8 cellular contexts compared by ENCODE assay signal in genomic region chr9:97853056-97853843, GRCh38. TPM values are rescaled to one million over a fixed set of nuclear protein-coding genes. Genes with fewer than 3 reads are reported as not detected.
DNase-seq lines count a peak whose midpoint lies in the region; ATAC-seq and TF ChIP-seq lines count a peak whose summit lies in the region.

Gene FOXE1, plus strand, starts transcription at chr9:97853226. Its CDS starts 689 bp downstream, at chr9:97853915.

- DNase-seq in stimulated activated CD4-positive, alpha-beta T cell treated with anti-CD3 and anti-CD28 coated beads, Interleukin-15, amount 100 ng/mL, for 24 hours, result peak; percentile 25
- DNase-seq in stimulated activated CD4-positive, alpha-beta T cell treated with anti-CD3 and anti-CD28 coated beads, Interleukin-4, amount 100 ng/mL, for 4 hours, result no peak
- no peak for DNase-seq in astrocyte of the cerebellum (ENCODE audit: low read depth)
- DNase-seq in mesothelial cell of epicardium (ENCODE audit: low spot score in 2 of 2, unreplicated experiment in 2 of 2), result no peak
- no peak for DNase-seq in HUDEP-2 (lab: John Stamatoyannopoulos, UW; ENCODE audit: unreplicated experiment in 76 of 76)
- DNase-seq in central memory CD4-positive, alpha-beta T cell, result no peak

- peak within 1 kb of the TSS; percentile 78 for H3K4me3 Mint-ChIP-seq in mesothelial cell of epicardium

- in situ Hi-C loops in astrocyte of the cerebellum (cut with HindIII; ENCODE audit: low sequenced_read_pairs), result no loop called here

- H3K9me3 Mint-ChIP-seq in mesothelial cell of epicardium, result no peaks in the 10 kb centered on the region

- H3K36me3 Mint-ChIP-seq in mesothelial cell of epicardium, result no peaks in the 10 kb centered on the region

- ATAC-seq in GM18907 (IDR thresholded peaks at IDR 0.05; ENCODE audit: unreplicated experiment) (no peak), HG03135 (IDR thresholded peaks at IDR 0.05; ENCODE audit: unreplicated experiment) (no peak)

- peaks cover 18% of the 10 kb centered on the region for H3K4me1 Mint-ChIP-seq in mesothelial cell of epicardium

- H3K27ac Mint-ChIP-seq in mesothelial cell of epicardium, result no peak within 1 kb of the TSS

- H3K4me3 ChIP-seq in astrocyte of the cerebellum (ENCODE audit: low read depth, low read length), result peak within 1 kb of the TSS; percentile 7

- TF ChIP-seq CTCF in astrocyte of the cerebellum (IDR thresholded peaks at IDR 0.05; ENCODE audit: low read depth, low read length, missing control alignments), result no peak
- TF ChIP-seq CTCF in mesothelial cell of epicardium (IDR thresholded peaks at IDR 0.05; ENCODE audit: unreplicated experiment), result no peak

- H3K27me3 Mint-ChIP-seq in mesothelial cell of epicardium (ENCODE audit: low read depth), result peaks cover 89% of the 10 kb centered on the region

RNA-seq across cellular contexts. Expression of gene FOXE1, which starts in this region (rescaled TPM):
- total RNA-seq in mesothelial cell of epicardium, result not detected in 3 replicates
